In genomic region chr21:34201001-34201400, GRCh38 we compare ENCODE assay signal across 9 cellular contexts.
DNase-seq lines count a peak whose midpoint lies in the region; ATAC-seq and TF ChIP-seq lines count a peak whose summit lies in the region.
"Had no signal": no experiment of that assay in that cellular context is flagged by ENCODE, and none has a peak within 500 bp of the region (broad histone marks: within the 10 kb centered on the region; RNA-seq: fewer than 3 reads in every experiment).

No MANE protein-coding gene starts in this region.

- TF ChIP-seq CTCF in ascending aorta (IDR thresholded peaks at IDR 0.05): no peak
- TF ChIP-seq CTCF in foreskin fibroblast (IDR thresholded peaks at IDR 0.05; ENCODE audit: low read depth, low read length): no peak

- peaks cover 60% of the 10 kb centered on the region for H3K4me1 Mint-ChIP-seq in stimulated activated naive CD8-positive, alpha-beta T cell treated with anti-CD3 and anti-CD28 coated beads, Interleukin-15, Interleukin-2, amounts not matched to agents 100 ng/mL and 50 ng/mL, for 24 hours (ENCODE audit: low read depth)
- peaks cover 28 to 63% (median 61%) of the 10 kb centered on the region in 7 donors for H3K4me1 Mint-ChIP-seq in naive thymus-derived CD4-positive, alpha-beta T cell

- DNase-seq in stimulated activated naive CD8-positive, alpha-beta T cell treated with anti-CD3 and anti-CD28 coated beads, Interleukin-15, Interleukin-2, amounts not matched to agents 100 U/mL and 50 U/mL, for 24 hours: no peak
- no peak for DNase-seq in ascending aorta (ENCODE audit: low spot score in 2 of 2)
- no peak for DNase-seq in naive thymus-derived CD4-positive, alpha-beta T cell
- no peak for DNase-seq in DMS153 (lab: John Stamatoyannopoulos, UW)
- no peak for DNase-seq in cortex of kidney (lab: John Stamatoyannopoulos, UW)
- no peak for DNase-seq in foreskin fibroblast
- no peak for DNase-seq in stimulated activated naive CD4-positive, alpha-beta T cell (lab: John Stamatoyannopoulos, UW)
- DNase-seq: activated CD4-positive, CD25-positive, alpha-beta regulatory T cell had no signal

- H3K27ac Mint-ChIP-seq in stimulated activated naive CD8-positive, alpha-beta T cell treated with anti-CD3 and anti-CD28 coated beads, Interleukin-15, Interleukin-2, amounts not matched to agents 100 ng/mL and 50 ng/mL, for 24 hours: peak overlapping the region; percentile 91
- H3K27ac Mint-ChIP-seq in naive thymus-derived CD4-positive, alpha-beta T cell: peak overlapping the region in 7 of 9 donors; percentile 32 to 94 (median 79)

- peaks cover 0 to 45% of the 10 kb centered on the region in 2 donors for H3K4me1 ChIP-seq in ascending aorta
- peaks cover 8 to 34% of the 10 kb centered on the region in 2 donors for H3K4me1 ChIP-seq in naive thymus-derived CD4-positive, alpha-beta T cell (ENCODE audit: control insufficient read depth in 2 of 2, insufficient read depth in 2 of 2, low read length in 2 of 2)

- H3K27me3 ChIP-seq in ascending aorta: no peaks in the 10 kb centered on the region
- no peaks in the 10 kb centered on the region for H3K27me3 ChIP-seq in naive thymus-derived CD4-positive, alpha-beta T cell (ENCODE audit: control insufficient read depth in 2 of 2, insufficient read depth in 2 of 2, low read length in 2 of 2)

- no peaks in the 10 kb centered on the region for H3K9me3 Mint-ChIP-seq in stimulated activated naive CD8-positive, alpha-beta T cell treated with anti-CD3 and anti-CD28 coated beads, Interleukin-15, Interleukin-2, amounts not matched to agents 100 ng/mL and 50 ng/mL, for 24 hours
- H3K9me3 Mint-ChIP-seq in naive thymus-derived CD4-positive, alpha-beta T cell: no peaks in the 10 kb centered on the region

- H3K9me3 ChIP-seq in ascending aorta: no peaks in the 10 kb centered on the region
- H3K9me3 ChIP-seq in naive thymus-derived CD4-positive, alpha-beta T cell (ENCODE audit: control insufficient read depth in 2 of 3, low read length in 3 of 3): no peaks in the 10 kb centered on the region

- H3K27ac ChIP-seq in ascending aorta: peak overlapping the region; percentile 84 to 85
- H3K27ac ChIP-seq in naive thymus-derived CD4-positive, alpha-beta T cell (ENCODE audit: low read depth, low read length): no peak overlapping the region

- H3K36me3 Mint-ChIP-seq in stimulated activated naive CD8-positive, alpha-beta T cell treated with anti-CD3 and anti-CD28 coated beads, Interleukin-15, Interleukin-2, amounts not matched to agents 100 ng/mL and 50 ng/mL, for 24 hours (ENCODE audit: low read depth): no peaks in the 10 kb centered on the region
- H3K36me3 Mint-ChIP-seq in naive thymus-derived CD4-positive, alpha-beta T cell: peaks cover 0 to 7% (median 0%) of the 10 kb centered on the region in 5 donors

- peaks cover 3% of the 10 kb centered on the region for H3K27me3 Mint-ChIP-seq in stimulated activated naive CD8-positive, alpha-beta T cell treated with anti-CD3 and anti-CD28 coated beads, Interleukin-15, Interleukin-2, amounts not matched to agents 100 ng/mL and 50 ng/mL, for 24 hours
- no peaks in the 10 kb centered on the region for H3K27me3 Mint-ChIP-seq in naive thymus-derived CD4-positive, alpha-beta T cell

- H3K4me3 ChIP-seq in ascending aorta (peak overlapping the region; percentile 59 to 68), foreskin fibroblast (ENCODE audit: low read depth in 1 of 2, low read length in 2 of 2) (no peak overlapping the region)
- no peak overlapping the region for H3K4me3 ChIP-seq in naive thymus-derived CD4-positive, alpha-beta T cell (ENCODE audit: low read length)

- POLR2A ChIA-PET in naive thymus-derived CD4-positive, alpha-beta T cell (lab: Charles Lee): interaction anchor here (1.3 to 1.8 kb wide), 2 partner anchors 252 to 277 kb away, joined by 4 to 6 read pairs; no protein-coding TSS in a partner anchor

- ATAC-seq in stimulated activated naive CD8-positive, alpha-beta T cell treated with anti-CD3 and anti-CD28 coated beads, Interleukin-15, Interleukin-2, amounts not matched to agents 100 U/mL and 50 U/mL, for 24 hours: no peak
- peak; percentile 35 for ATAC-seq in naive thymus-derived CD4-positive, alpha-beta T cell

- H3K36me3 ChIP-seq in ascending aorta: no peaks in the 10 kb centered on the region
- H3K36me3 ChIP-seq in naive thymus-derived CD4-positive, alpha-beta T cell (ENCODE audit: control insufficient read depth in 2 of 3, insufficient read depth in 3 of 3, low read length in 3 of 3): no peaks in the 10 kb centered on the region

- intact Hi-C loops in ascending aorta (cut with DNase I): loop anchor here (1.0 to 5.0 kb wide), 5 partner anchors 14 to 279 kb away; no protein-coding TSS in a partner anchor
- intact Hi-C loops in naive thymus-derived CD4-positive, alpha-beta T cell (cut with micrococcal nuclease): loop anchor here in 1 of 2 donors (1.0 to 5.0 kb wide), 3 partner anchors 9 to 279 kb away; no protein-coding TSS in a partner anchor

- H3K4me3 Mint-ChIP-seq in stimulated activated naive CD8-positive, alpha-beta T cell treated with anti-CD3 and anti-CD28 coated beads, Interleukin-15, Interleukin-2, amounts not matched to agents 100 ng/mL and 50 ng/mL, for 24 hours: peak overlapping the region; percentile 81
- peak overlapping the region; percentile 70 to 92 (median 86) for H3K4me3 Mint-ChIP-seq in naive thymus-derived CD4-positive, alpha-beta T cell

- CTCF ChIA-PET in naive thymus-derived CD4-positive, alpha-beta T cell (lab: Charles Lee): interaction anchor here (0.6 to 1.6 kb wide), 3 partner anchors 83 to 277 kb away, joined by 3 to 23 read pairs (median 4); no protein-coding TSS in a partner anchor

Comparison
In these comparisons a context has a peak if more than half of its experiments do, and no peak if none do; other contexts are left out.
1. H3K4me3 ChIP-seq: peak in ascending aorta (2 of 2); none in naive thymus-derived CD4-positive, alpha-beta T cell (single experiment) and foreskin fibroblast (0 of 2).